Comparison of ENCODE assay signal across 8 cellular contexts in genomic region chr13:19957320-19958118, GRCh38.
A peak's percentile ranks its signal among the peaks of the same experiment; 100 is the strongest.
DNase-seq lines count a peak whose midpoint lies in the region; ATAC-seq lines count a peak whose summit lies in the region.

No MANE protein-coding gene starts in this region.

- DNase-seq in NCI-H187 (lab: John Stamatoyannopoulos, UW) (peak; percentile 2 to 18), NCI-H187 treated with DMSO at 0.1 percent for 48 hours (lab: John Stamatoyannopoulos, UW) (no peak), NCI-H526 (lab: John Stamatoyannopoulos, UW) (peak; percentile 86 to 91), medulla oblongata (ENCODE audit: extremely low spot score) (peak; percentile 89)
- DNase-seq in activated CD8-positive, alpha-beta memory T cell treated with anti-CD3 and anti-CD28 coated beads for 1 hour (ENCODE audit: extremely low read depth in 1 of 2, low read depth in 1 of 2), result peak; percentile 69 to 73
- peak; percentile 71 to 76 (median 75) for DNase-seq in effector memory CD4-positive, alpha-beta T cell
- peak; percentile 56 to 75 (median 74) for DNase-seq in stimulated activated CD4-positive, alpha-beta T cell treated with anti-CD3 and anti-CD28 coated beads, TNF-alpha, amount 100 ng/mL, for 4 hours (ENCODE audit: low read depth in 3 of 3)

- H3K4me1 ChIP-seq in effector memory CD4-positive, alpha-beta T cell (ENCODE audit: control insufficient read depth, insufficient read depth, low read length, poor library complexity, severe bottlenecking), result peaks cover 11% of the 10 kb centered on the region

- H3K9me3 ChIP-seq in effector memory CD4-positive, alpha-beta T cell (ENCODE audit: control insufficient read depth, low read length), result no peaks in the 10 kb centered on the region

- ATAC-seq in HG03135 (IDR thresholded peaks at IDR 0.05; ENCODE audit: unreplicated experiment), result peak; percentile 23

- H3K36me3 ChIP-seq in effector memory CD4-positive, alpha-beta T cell (ENCODE audit: control insufficient read depth, insufficient read depth, low read length), result no peaks in the 10 kb centered on the region

- H3K4me3 ChIP-seq in effector memory CD4-positive, alpha-beta T cell (ENCODE audit: insufficient read depth, low read depth, low read length, poor library complexity, severe bottlenecking), result peak overlapping the region; percentile 78

- no peaks in the 10 kb centered on the region for H3K27me3 ChIP-seq in effector memory CD4-positive, alpha-beta T cell (replicated peaks; ENCODE audit: control insufficient read depth, insufficient read depth, low read length, poor library complexity, severe bottlenecking)

- H3K27ac ChIP-seq in effector memory CD4-positive, alpha-beta T cell (ENCODE audit: insufficient read depth, low read length, poor library complexity, severe bottlenecking), result peak overlapping the region; percentile 91
